In genomic region chr3:64240959-64241358, GRCh38 we compare ENCODE assay signal across 26 cellular contexts. TPM values are rescaled to one million over a fixed set of nuclear protein-coding genes. Genes with fewer than 3 reads are reported as not detected.
"Had no signal": no experiment of that assay in that cellular context is flagged by ENCODE, and none has a peak within 500 bp of the region (broad histone marks: within the 10 kb centered on the region; RNA-seq: fewer than 3 reads in every experiment).

No MANE protein-coding gene starts in this region.

- H3K36me3 Mint-ChIP-seq: activated naive CD8-positive, alpha-beta T cell; natural killer cell treated with Interleukin-12 subunit alpha and Interleukin-12 subunit beta and Interleukin-15 and Interleukin-18, amount 100 ng/mL, for 72 hours; stimulated activated memory B cell treated with anti-CD40 and anti-IgM and Interleukin-4, amounts not matched to agents 10 μg/mL and 1 μg/mL and 100 μg/mL, for 72 hours had no signal

- H3K4me1 ChIP-seq: adrenal gland, parathyroid adenoma, right lobe of liver had no signal

- H3K27me3 ChIP-seq: adrenal gland, heart right ventricle, right lobe of liver, stomach, testis, upper lobe of left lung had no signal

- H3K27ac Mint-ChIP-seq: activated naive CD8-positive, alpha-beta T cell; activated T-cell treated with anti-CD3 and anti-CD28 coated beads, Interleukin-2, amount 50 U/mL, for 24 hours; activated T-helper 17 cell treated with anti-CD3 and anti-CD28 coated beads, Interleukin-2, amount 50 U/mL, for 72 hours; natural killer cell treated with Interleukin-12 subunit alpha and Interleukin-12 subunit beta and Interleukin-15 and Interleukin-18, amount 100 ng/mL, for 72 hours; stimulated activated memory B cell treated with anti-CD40 and anti-IgM and Interleukin-4, amounts not matched to agents 10 μg/mL and 1 μg/mL and 100 μg/mL, for 72 hours; T-helper 1 cell treated with Interleukin-12 subunit alpha and Interleukin-12 subunit beta and Interleukin-4 antibody, amounts not matched to agents 30 μg/mL and 1 μg/mL, for 36 hours; WTC11 had no signal

- H3K79me2 ChIP-seq: parathyroid adenoma had no signal

- H3K4me3 Mint-ChIP-seq: activated naive CD8-positive, alpha-beta T cell; activated T-cell treated with anti-CD3 and anti-CD28 coated beads, Interleukin-2, amount 50 U/mL, for 24 hours; activated T-helper 17 cell treated with anti-CD3 and anti-CD28 coated beads, Interleukin-2, amount 50 U/mL, for 72 hours; natural killer cell treated with Interleukin-12 subunit alpha and Interleukin-12 subunit beta and Interleukin-15 and Interleukin-18, amount 100 ng/mL, for 72 hours; stimulated activated memory B cell treated with anti-CD40 and anti-IgM and Interleukin-4, amounts not matched to agents 10 μg/mL and 1 μg/mL and 100 μg/mL, for 72 hours; T-helper 1 cell treated with Interleukin-12 subunit alpha and Interleukin-12 subunit beta and Interleukin-4 antibody, amounts not matched to agents 30 μg/mL and 1 μg/mL, for 36 hours; WTC11 had no signal

- H3K36me3 ChIP-seq: adrenal gland, right lobe of liver had no signal

- H2AFZ ChIP-seq: parathyroid adenoma had no signal

- DNase-seq: activated CD4-positive, alpha-beta T cell treated with anti-CD3 and anti-CD28 coated beads, Interleukin-2, amount 50 U/mL, for 4 hours; activated CD8-positive, alpha-beta memory T cell treated with anti-CD3 and anti-CD28 coated beads for 24 hours; activated CD8-positive, alpha-beta memory T cell treated with anti-CD3 and anti-CD28 coated beads, Interleukin-2, amount 50 U/mL, for 4 hours; activated T-cell treated with anti-CD3 and anti-CD28 coated beads, Interleukin-2, amount 50 U/mL, for 24 hours; adrenal gland; cortex of kidney; heart right ventricle; kidney; midbrain; right lobe of liver; small intestine; stimulated activated CD4-positive, alpha-beta T cell treated with anti-CD3 and anti-CD28 coated beads, Interleukin-15, amount 100 ng/mL, for 24 hours; stomach; T1000; testis; upper lobe of left lung had no signal

- H3K27ac ChIP-seq: adrenal gland, epithelial cell of prostate, heart right ventricle, parathyroid adenoma, right lobe of liver, upper lobe of left lung had no signal

- H3K9me3 Mint-ChIP-seq: activated T-cell treated with anti-CD3 and anti-CD28 coated beads, Interleukin-2, amount 50 U/mL, for 24 hours; natural killer cell treated with Interleukin-12 subunit alpha and Interleukin-12 subunit beta and Interleukin-15 and Interleukin-18, amount 100 ng/mL, for 72 hours; T-helper 1 cell treated with Interleukin-12 subunit alpha and Interleukin-12 subunit beta and Interleukin-4 antibody, amounts not matched to agents 30 μg/mL and 1 μg/mL, for 36 hours had no signal

- H3K9ac ChIP-seq: parathyroid adenoma had no signal

- FAIRE-seq: bronchial epithelial cell, kidney, small intestine had no signal

- H3K4me1 Mint-ChIP-seq: activated T-helper 17 cell treated with anti-CD3 and anti-CD28 coated beads, Interleukin-2, amount 50 U/mL, for 72 hours; stimulated activated memory B cell treated with anti-CD40 and anti-IgM and Interleukin-4, amounts not matched to agents 10 μg/mL and 1 μg/mL and 100 μg/mL, for 72 hours had no signal

- H3K9me3 ChIP-seq: adrenal gland, right lobe of liver, testis had no signal

- H3K4me3 ChIP-seq: adrenal gland, heart right ventricle, lung, right lobe of liver, stomach, testis, upper lobe of left lung had no signal

- ATAC-seq: activated T-helper 17 cell treated with anti-CD3 and anti-CD28 coated beads, Interleukin-2, amount 50 U/mL, for 72 hours; heart right ventricle; natural killer cell treated with Interleukin-12 subunit alpha and Interleukin-12 subunit beta and Interleukin-15 and Interleukin-18, amount 100 ng/mL, for 72 hours; right lobe of liver; stimulated activated memory B cell treated with anti-CD40 and anti-IgM and Interleukin-4, amounts not matched to agents 10 μg/mL and 1 μg/mL and 100 μg/mL, for 72 hours; WTC11 had no signal

RNA-seq across cellular contexts. Expression of gene PRICKLE2, which starts 15.7 kb away (rescaled TPM):
- total RNA-seq: activated T-helper 17 cell treated with anti-CD3 and anti-CD28 coated beads, Interleukin-2, amount 50 U/mL, for 72 hours had no signal
